In the genomic region with DNA sequence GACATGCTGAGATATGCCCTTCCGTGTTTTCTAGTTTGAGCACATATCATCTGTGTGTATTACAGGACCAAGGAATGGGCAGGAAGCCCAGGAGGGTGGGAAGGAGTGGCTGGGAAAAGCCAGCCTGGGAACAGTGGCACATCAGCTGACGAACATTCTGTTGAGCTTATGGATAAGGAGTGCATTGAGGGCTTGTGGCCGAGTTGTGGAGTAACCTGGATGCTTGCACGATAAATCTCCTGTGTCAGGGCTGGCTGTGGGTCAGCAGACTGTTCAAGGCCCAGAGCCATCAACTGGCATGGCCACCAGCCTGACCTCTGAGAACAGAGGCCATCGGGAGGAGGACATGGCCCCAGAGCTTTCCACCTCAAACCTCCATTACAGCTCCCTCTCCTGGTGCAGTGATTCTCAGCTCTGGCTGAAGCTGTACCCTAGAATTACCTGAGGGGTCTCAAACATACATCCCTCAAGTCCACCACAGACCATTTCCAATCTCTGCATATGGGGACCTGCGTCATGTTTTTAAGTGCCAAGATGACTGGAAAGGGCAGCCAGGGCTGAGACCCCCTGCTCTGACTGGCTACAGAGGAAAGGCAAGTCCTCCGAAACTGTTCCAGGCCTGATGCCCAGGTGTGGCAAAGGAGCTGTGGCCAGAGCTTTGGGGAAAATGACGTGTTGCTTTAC, we compare ENCODE assay signal across 9 cellular contexts. TPM values are rescaled to one million over a fixed set of nuclear protein-coding genes. Genes with fewer than 3 reads are reported as not detected.
DNase-seq lines count a peak whose midpoint lies in the region; ATAC-seq and TF ChIP-seq lines count a peak whose summit lies in the region.
"Had no signal": no experiment of that assay in that cellular context is flagged by ENCODE, and none has a peak within 500 bp of the region (broad histone marks: within the 10 kb centered on the region; RNA-seq: fewer than 3 reads in every experiment).

No MANE protein-coding gene starts in this region.

- H3K9ac ChIP-seq in DND-41 (ENCODE audit: low read depth, low read length) = no peak overlapping the region

- peaks cover 15% of the 10 kb centered on the region for H3K36me3 Mint-ChIP-seq in brain
- peaks cover 22% of the 10 kb centered on the region for H3K36me3 Mint-ChIP-seq in osteocyte (ENCODE audit: unreplicated experiment)

- H3K36me3 ChIP-seq in DND-41 (ENCODE audit: insufficient read depth, low read length) = peaks cover 33% of the 10 kb centered on the region
- peaks cover 22% of the 10 kb centered on the region for H3K36me3 ChIP-seq in left ventricle myocardium inferior

- H3K4me3 Mint-ChIP-seq in brain (no peak overlapping the region), osteocyte (ENCODE audit: unreplicated experiment) (no peak overlapping the region)

- H2AFZ ChIP-seq in DND-41 (ENCODE audit: low read depth, low read length) = no peak overlapping the region

- ATAC-seq in DND-41 (ENCODE audit: insufficient read depth, low read depth) = peak; percentile 15; the same call in 1 of the 3 replicates
- ATAC-seq in HG02763 (IDR thresholded peaks at IDR 0.05; ENCODE audit: unreplicated experiment) = no peak

- H3K27ac ChIP-seq in DND-41 (ENCODE audit: low read length) (no peak overlapping the region), left ventricle myocardium inferior (replicated peaks) (peak overlapping the region; percentile 62)

- no peaks in the 10 kb centered on the region for H3K9me3 Mint-ChIP-seq in brain
- no peaks in the 10 kb centered on the region for H3K9me3 Mint-ChIP-seq in osteocyte (ENCODE audit: unreplicated experiment)

- H3K79me2 ChIP-seq in DND-41 (ENCODE audit: insufficient read depth, low read length) = no peaks in the 10 kb centered on the region

- H3K27ac Mint-ChIP-seq in brain = peak overlapping the region in 3 of 5 experiments; percentile 65 to 92 (median 84)
- H3K27ac Mint-ChIP-seq in osteocyte (ENCODE audit: unreplicated experiment) = peak overlapping the region; percentile 31

- H3K27me3 ChIP-seq in DND-41 (ENCODE audit: insufficient read depth, low read length, poor library complexity) (no peaks in the 10 kb centered on the region), left ventricle myocardium inferior (ENCODE audit: low read depth) (no peaks in the 10 kb centered on the region)

- DNase-seq in DND-41 = no peak
- no peak for DNase-seq in left ventricle myocardium inferior
- no peak for DNase-seq in osteocyte (ENCODE audit: extremely low spot score, unreplicated experiment)
- no peak for DNase-seq in effector CD8-positive, alpha-beta T cell (lab: John Stamatoyannopoulos, UW)
- DNase-seq in stimulated activated CD4-positive, alpha-beta T cell treated with anti-CD3 and anti-CD28 coated beads, Interleukin-4, amount 100 ng/mL, for 4 hours = no peak
- no peak for DNase-seq in CD1c-positive myeloid dendritic cell (ENCODE audit: extremely low spot score)
- DNase-seq: activated gamma-delta T cell treated with Interleukin-2 at 50 U/mL for 16 hours had no signal

- H3K9me3 ChIP-seq in DND-41 (ENCODE audit: insufficient read depth, low read length, severe bottlenecking) (no peaks in the 10 kb centered on the region), left ventricle myocardium inferior (replicated peaks) (no peaks in the 10 kb centered on the region)

- H4K20me1 ChIP-seq in DND-41 (ENCODE audit: insufficient read depth, low read length) = no peaks in the 10 kb centered on the region

- peak; percentile 27 for TF ChIP-seq CTCF in DND-41 (IDR thresholded peaks at IDR 0.05; ENCODE audit: borderline replicate concordance, extremely low read depth, low read length, poor library complexity, severe bottlenecking)
- TF ChIP-seq CTCF in brain (conservative IDR thresholded peaks at IDR 0.05) = no peak
- TF ChIP-seq CTCF in left ventricle myocardium inferior (IDR thresholded peaks at IDR 0.05; ENCODE audit: borderline replicate concordance) = peak; percentile 15
- no peak for TF ChIP-seq CTCF in osteocyte (IDR thresholded peaks at IDR 0.05)

- no peak overlapping the region for H3K4me2 ChIP-seq in DND-41 (ENCODE audit: insufficient read depth, low read length)

- intact Hi-C loops in left ventricle myocardium inferior (cut with micrococcal nuclease) = no loop called here

- no peak overlapping the region for H3K4me3 ChIP-seq in DND-41 (ENCODE audit: low read depth in 1 of 2, low read length in 2 of 2)
- no peak overlapping the region for H3K4me3 ChIP-seq in left ventricle myocardium inferior

- H3K4me1 Mint-ChIP-seq in brain = peaks cover 25% of the 10 kb centered on the region
- H3K4me1 Mint-ChIP-seq in osteocyte (ENCODE audit: unreplicated experiment) = no peaks in the 10 kb centered on the region

- peaks cover 6% of the 10 kb centered on the region for H3K27me3 Mint-ChIP-seq in brain
- no peaks in the 10 kb centered on the region for H3K27me3 Mint-ChIP-seq in osteocyte (ENCODE audit: unreplicated experiment)

- H3K4me1 ChIP-seq in DND-41 (ENCODE audit: insufficient read depth, low read length) (no peaks in the 10 kb centered on the region), left ventricle myocardium inferior (peaks cover 22% of the 10 kb centered on the region)

RNA-seq across cellular contexts. Expression of gene VILL, which starts 4.8 kb away (rescaled TPM):
- polyA plus RNA-seq in brain (ENCODE audit: insufficient read depth, low read depth, low replicate concordance) = 5.1 TPM
- 3.6 TPM for total RNA-seq in left ventricle myocardium inferior
- total RNA-seq in osteocyte = 2.3 and 2.7 TPM in 2 replicates

RNA-seq across cellular contexts. Expression of gene PLCD1, which starts 43.7 kb away (rescaled TPM):
- 11.8 TPM for polyA plus RNA-seq in brain (ENCODE audit: insufficient read depth, low read depth, low replicate concordance)
- total RNA-seq in left ventricle myocardium inferior (10.3 TPM), osteocyte (21.8 and 22.8 TPM in 2 replicates)

RNA-seq across cellular contexts. Expression of gene DLEC1, which starts 53.2 kb away (rescaled TPM):
- 0.19 TPM for polyA plus RNA-seq in brain (ENCODE audit: insufficient read depth, low read depth, low replicate concordance)
- total RNA-seq in left ventricle myocardium inferior = 0.08 TPM
- total RNA-seq in osteocyte = 0.24 and 0.62 TPM in 2 replicates

Comparison
In these comparisons a context has a peak if more than half of its experiments do, and no peak if none do; other contexts are left out.
1. CTCF ChIP-seq: peak in DND-41 (single experiment) and left ventricle myocardium inferior (single experiment); none in brain (0 of 2) and osteocyte (single experiment).